1 cellular context compared by ENCODE assay signal in genomic region chr1:152034654-152035405, GRCh38.
A peak's percentile ranks its signal among the peaks of the same experiment; 100 is the strongest.
TF ChIP-seq lines count a peak whose summit lies in the region.

No MANE protein-coding gene starts in this region.

TF ChIP-seq in HEK293, 187 proteins besides CTCF, POLR2A, EP300 and RAD21 (continued from another document and continues in another):
- TF ChIP-seq, protein P1, sequence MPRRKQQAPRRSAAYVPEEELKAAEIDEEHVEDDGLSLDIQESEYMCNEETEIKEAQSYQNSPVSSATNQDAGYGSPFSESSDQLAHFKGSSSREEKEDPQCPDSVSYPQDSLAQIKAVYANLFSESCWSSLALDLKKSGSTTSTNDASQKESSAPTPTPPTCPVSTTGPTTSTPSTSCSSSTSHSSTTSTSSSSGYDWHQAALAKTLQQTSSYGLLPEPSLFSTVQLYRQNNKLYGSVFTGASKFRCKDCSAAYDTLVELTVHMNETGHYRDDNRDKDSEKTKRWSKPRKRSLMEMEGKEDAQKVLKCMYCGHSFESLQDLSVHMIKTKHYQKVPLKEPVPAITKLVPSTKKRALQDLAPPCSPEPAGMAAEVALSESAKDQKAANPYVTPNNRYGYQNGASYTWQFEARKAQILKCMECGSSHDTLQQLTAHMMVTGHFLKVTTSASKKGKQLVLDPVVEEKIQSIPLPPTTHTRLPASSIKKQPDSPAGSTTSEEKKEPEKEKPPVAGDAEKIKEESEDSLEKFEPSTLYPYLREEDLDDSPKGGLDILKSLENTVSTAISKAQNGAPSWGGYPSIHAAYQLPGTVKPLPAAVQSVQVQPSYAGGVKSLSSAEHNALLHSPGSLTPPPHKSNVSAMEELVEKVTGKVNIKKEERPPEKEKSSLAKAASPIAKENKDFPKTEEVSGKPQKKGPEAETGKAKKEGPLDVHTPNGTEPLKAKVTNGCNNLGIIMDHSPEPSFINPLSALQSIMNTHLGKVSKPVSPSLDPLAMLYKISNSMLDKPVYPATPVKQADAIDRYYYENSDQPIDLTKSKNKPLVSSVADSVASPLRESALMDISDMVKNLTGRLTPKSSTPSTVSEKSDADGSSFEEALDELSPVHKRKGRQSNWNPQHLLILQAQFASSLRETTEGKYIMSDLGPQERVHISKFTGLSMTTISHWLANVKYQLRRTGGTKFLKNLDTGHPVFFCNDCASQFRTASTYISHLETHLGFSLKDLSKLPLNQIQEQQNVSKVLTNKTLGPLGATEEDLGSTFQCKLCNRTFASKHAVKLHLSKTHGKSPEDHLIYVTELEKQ (tag by site-specific recombination; IDR thresholded peaks at IDR 0.05; ENCODE audit: borderline replicate concordance): peak; percentile 43
- peak; percentile 96 for TF ChIP-seq SP7 (tag by site-specific recombination; IDR thresholded peaks at IDR 0.05)
- TF ChIP-seq KLF1 (tag by site-specific recombination; IDR thresholded peaks at IDR 0.05): no peak; the same call in 1 of the 2 replicates
- no peak for TF ChIP-seq ZNF488 (tag by site-specific recombination; IDR thresholded peaks at IDR 0.05)
- no peak for TF ChIP-seq YY2 (tag by site-specific recombination; IDR thresholded peaks at IDR 0.05)
- TF ChIP-seq WT1 (tag by site-specific recombination; IDR thresholded peaks at IDR 0.05): peak; percentile 47
- TF ChIP-seq ZNF580 (tag by site-specific recombination; IDR thresholded peaks at IDR 0.05): no peak
- peak; percentile 12; the same call in 1 of the 2 replicates for TF ChIP-seq KLF8 (tag by site-specific recombination; IDR thresholded peaks at IDR 0.05)
- TF ChIP-seq MYNN (tag by site-specific recombination; IDR thresholded peaks at IDR 0.05; ENCODE audit: borderline replicate concordance): no peak
- peak; percentile 79; the same call in 1 of the 2 replicates for TF ChIP-seq TRIM28 (IDR thresholded peaks at IDR 0.05; ENCODE audit: borderline replicate concordance, low read length)
- TF ChIP-seq ZNF148 (tag by site-specific recombination; IDR thresholded peaks at IDR 0.05; ENCODE audit: borderline replicate concordance): no peak
- TF ChIP-seq, protein P2, sequence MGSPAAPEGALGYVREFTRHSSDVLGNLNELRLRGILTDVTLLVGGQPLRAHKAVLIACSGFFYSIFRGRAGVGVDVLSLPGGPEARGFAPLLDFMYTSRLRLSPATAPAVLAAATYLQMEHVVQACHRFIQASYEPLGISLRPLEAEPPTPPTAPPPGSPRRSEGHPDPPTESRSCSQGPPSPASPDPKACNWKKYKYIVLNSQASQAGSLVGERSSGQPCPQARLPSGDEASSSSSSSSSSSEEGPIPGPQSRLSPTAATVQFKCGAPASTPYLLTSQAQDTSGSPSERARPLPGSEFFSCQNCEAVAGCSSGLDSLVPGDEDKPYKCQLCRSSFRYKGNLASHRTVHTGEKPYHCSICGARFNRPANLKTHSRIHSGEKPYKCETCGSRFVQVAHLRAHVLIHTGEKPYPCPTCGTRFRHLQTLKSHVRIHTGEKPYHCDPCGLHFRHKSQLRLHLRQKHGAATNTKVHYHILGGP (tag by site-specific recombination; IDR thresholded peaks at IDR 0.05): no peak
- peak; percentile 56 for TF ChIP-seq IKZF3 (tag by site-specific recombination; IDR thresholded peaks at IDR 0.05)
- TF ChIP-seq BCL11A (tag by site-specific recombination; IDR thresholded peaks at IDR 0.05; ENCODE audit: low read depth): no peak
- TF ChIP-seq ZNF544 (tag by site-specific recombination; IDR thresholded peaks at IDR 0.05): no peak
- TF ChIP-seq ZBTB8A (tag by site-specific recombination; IDR thresholded peaks at IDR 0.05): peak; percentile 71; the same call in 1 of the 2 replicates
- no peak for TF ChIP-seq ZNF664 (tag by site-specific recombination; IDR thresholded peaks at IDR 0.05)
- TF ChIP-seq ZEB2 (tag by site-specific recombination; IDR thresholded peaks at IDR 0.05): peak; percentile 46; the same call in 1 of the 2 replicates
- TF ChIP-seq ZNF549 (tag by site-specific recombination; IDR thresholded peaks at IDR 0.05): no peak
- peak; percentile 57; the same call in 1 of the 2 replicates for TF ChIP-seq ZBTB10 (tag by site-specific recombination; IDR thresholded peaks at IDR 0.05)
- no peak for TF ChIP-seq ZNF624 (tag by site-specific recombination; IDR thresholded peaks at IDR 0.05)
- TF ChIP-seq ZNF239 (tag by site-specific recombination; IDR thresholded peaks at IDR 0.05): no peak
- TF ChIP-seq KLF16 (tag by site-specific recombination; IDR thresholded peaks at IDR 0.05): no peak
- TF ChIP-seq ZNF837 (tag by site-specific recombination; IDR thresholded peaks at IDR 0.05): no peak
- TF ChIP-seq ZNF221 (tag by site-specific recombination; IDR thresholded peaks at IDR 0.05; ENCODE audit: borderline replicate concordance): no peak
- TF ChIP-seq ZNF785 (tag by site-specific recombination; IDR thresholded peaks at IDR 0.05): no peak
- peak; percentile 41; the same call in 1 of the 2 replicates for TF ChIP-seq KLF9 (tag by site-specific recombination; IDR thresholded peaks at IDR 0.05; ENCODE audit: low read depth)
- TF ChIP-seq ZNF521 (tag by site-specific recombination; IDR thresholded peaks at IDR 0.05): no peak
- no peak for TF ChIP-seq SETDB1 (IDR thresholded peaks at IDR 0.05; ENCODE audit: insufficient read length, low read length)
- no peak for TF ChIP-seq ZNF211 (tag by site-specific recombination; IDR thresholded peaks at IDR 0.05; ENCODE audit: low read depth)
- no peak for TF ChIP-seq ZNF585B (tag by site-specific recombination; IDR thresholded peaks at IDR 0.05)
- TF ChIP-seq, protein P3, sequence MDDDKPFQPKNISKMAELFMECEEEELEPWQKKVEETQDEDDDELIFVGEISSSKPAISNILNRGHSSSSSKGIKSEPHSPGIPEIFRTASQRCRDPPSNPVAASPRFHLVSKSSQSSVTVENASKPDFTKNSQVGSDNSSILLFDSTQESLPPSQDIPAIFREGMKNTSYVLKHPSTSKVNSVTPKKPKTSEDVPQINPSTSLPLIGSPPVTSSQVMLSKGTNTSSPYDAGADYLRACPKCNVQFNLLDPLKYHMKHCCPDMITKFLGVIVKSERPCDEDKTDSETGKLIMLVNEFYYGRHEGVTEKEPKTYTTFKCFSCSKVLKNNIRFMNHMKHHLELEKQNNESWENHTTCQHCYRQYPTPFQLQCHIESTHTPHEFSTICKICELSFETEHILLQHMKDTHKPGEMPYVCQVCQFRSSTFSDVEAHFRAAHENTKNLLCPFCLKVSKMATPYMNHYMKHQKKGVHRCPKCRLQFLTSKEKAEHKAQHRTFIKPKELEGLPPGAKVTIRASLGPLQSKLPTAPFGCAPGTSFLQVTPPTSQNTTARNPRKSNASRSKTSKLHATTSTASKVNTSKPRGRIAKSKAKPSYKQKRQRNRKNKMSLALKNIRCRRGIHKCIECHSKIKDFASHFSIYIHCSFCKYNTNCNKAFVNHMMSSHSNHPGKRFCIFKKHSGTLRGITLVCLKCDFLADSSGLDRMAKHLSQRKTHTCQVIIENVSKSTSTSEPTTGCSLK (tag by site-specific recombination; IDR thresholded peaks at IDR 0.05): no peak
- TF ChIP-seq ZNF629 (tag by site-specific recombination; IDR thresholded peaks at IDR 0.05): peak; percentile 55
- TF ChIP-seq ZBTB7A (tag by site-specific recombination; IDR thresholded peaks at IDR 0.05; ENCODE audit: low read depth): no peak
- peak; percentile 58; the same call in 1 of the 2 replicates for TF ChIP-seq ZFP37 (tag by site-specific recombination; IDR thresholded peaks at IDR 0.05)
- no peak for TF ChIP-seq ZNF677 (tag by site-specific recombination; IDR thresholded peaks at IDR 0.05)
- no peak for TF ChIP-seq ZNF76 (tag by site-specific recombination; IDR thresholded peaks at IDR 0.05; ENCODE audit: borderline replicate concordance, low read depth)
- no peak for TF ChIP-seq ZNF274 (IDR thresholded peaks at IDR 0.05; ENCODE audit: low read length)
- no peak for TF ChIP-seq ZNF274 (tag by site-specific recombination; IDR thresholded peaks at IDR 0.05; ENCODE audit: borderline replicate concordance)
- TF ChIP-seq ZNF747 (tag by site-specific recombination; IDR thresholded peaks at IDR 0.05): no peak
- no peak; the same call in 1 of the 2 replicates for TF ChIP-seq ZSCAN23 (tag by site-specific recombination; IDR thresholded peaks at IDR 0.05)
- no peak for TF ChIP-seq ZNF658 (tag by site-specific recombination; IDR thresholded peaks at IDR 0.05)
- TF ChIP-seq ZNF223 (tag by site-specific recombination; IDR thresholded peaks at IDR 0.05): no peak
- no peak for TF ChIP-seq ZNF184 (tag by site-specific recombination; IDR thresholded peaks at IDR 0.05)
- no peak for TF ChIP-seq TCF7L2 (IDR thresholded peaks at IDR 0.05; ENCODE audit: borderline replicate concordance, low read depth, low read length)
- no peak for TF ChIP-seq REPIN1 (tag by site-specific recombination; IDR thresholded peaks at IDR 0.05; ENCODE audit: low read depth)
- no peak for TF ChIP-seq PRDM2 (tag by site-specific recombination; IDR thresholded peaks at IDR 0.05; ENCODE audit: borderline replicate concordance)
- TF ChIP-seq GLIS2 (tag by site-specific recombination; IDR thresholded peaks at IDR 0.05): no peak
